In the genomic region with DNA sequence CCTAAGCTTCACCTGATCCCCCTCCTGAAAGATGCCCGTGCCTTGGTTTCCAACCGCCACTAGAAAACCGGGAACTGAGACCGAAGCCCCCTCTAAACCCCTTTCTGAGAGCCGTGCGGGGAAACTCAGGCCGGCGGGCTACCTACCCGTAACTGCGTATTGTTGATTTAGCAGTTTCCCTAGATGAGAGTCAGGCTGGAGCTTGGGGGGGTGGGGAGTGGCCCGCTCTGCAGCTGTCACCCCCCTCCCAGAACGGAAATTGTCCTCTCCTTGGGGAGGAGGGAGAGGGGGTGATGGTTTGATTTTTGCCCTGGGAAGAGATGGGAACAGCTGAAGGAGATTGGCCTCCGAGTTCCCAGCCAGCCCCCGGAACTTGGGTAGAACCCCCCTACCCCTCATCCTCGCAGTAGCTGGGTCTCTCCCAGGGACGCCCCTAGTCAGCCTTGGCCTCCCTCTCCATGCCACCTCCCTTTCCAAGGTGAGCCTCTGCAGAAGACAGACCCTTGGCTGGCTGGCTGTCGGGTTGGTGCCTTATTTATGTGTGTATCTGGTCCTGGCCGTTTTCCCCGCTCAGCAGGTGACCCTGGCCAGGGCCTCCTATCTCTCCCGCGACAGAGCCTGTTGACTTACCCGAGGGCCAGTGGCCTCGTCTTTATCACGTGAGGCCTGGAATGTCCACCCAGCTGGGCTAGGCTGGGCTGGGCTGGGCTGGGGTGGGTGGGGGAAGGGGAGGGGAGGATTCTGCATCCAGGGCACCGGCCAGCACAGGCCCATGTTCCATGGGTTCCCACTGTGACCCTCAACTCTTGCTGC, we compare ENCODE assay signal across 9 cellular contexts. TPM values are rescaled to one million over a fixed set of nuclear protein-coding genes. Genes with fewer than 3 reads are reported as not detected.
DNase-seq lines count a peak whose midpoint lies in the region; ATAC-seq, FAIRE-seq and TF ChIP-seq lines count a peak whose summit lies in the region.
"Had no signal": no experiment of that assay in that cellular context is flagged by ENCODE, and none has a peak within 500 bp of the region (broad histone marks: within the 10 kb centered on the region; RNA-seq: fewer than 3 reads in every experiment).

No MANE protein-coding gene starts in this region.

- in situ Hi-C loops in GM12878 (cut with MboI) = no loop called here

- peaks cover 81% of the 10 kb centered on the region for H3K79me2 ChIP-seq in GM12878 (ENCODE audit: control insufficient read depth, insufficient read depth, low read length)

- intact Hi-C loops in GM12878 (cut with micrococcal nuclease; ENCODE audit: unreplicated experiment) = loop anchor here (5.0 kb wide), 2 partner anchors 41 to 96 kb away; no protein-coding TSS in a partner anchor

- peak overlapping the region; percentile 98 for H3K4me3 ChIP-seq in A549
- H3K4me3 ChIP-seq in HUES48 (ENCODE audit: low read depth, low read length) = peak overlapping the region; percentile 76
- peak overlapping the region; percentile 96 for H3K4me3 ChIP-seq in GM12878
- H3K4me3 ChIP-seq in skin epidermis = peak overlapping the region; percentile 68 to 95 (median 84)

- 0 out of 2 replicates have a peak, but pooled peaks cover 4% of the 10 kb centered on the region for H4K20me1 ChIP-seq in GM12878 (ENCODE audit: control insufficient read depth, insufficient read depth)

- TF ChIP-seq CTCF in A549 (IDR thresholded peaks at IDR 0.05) (no peak), GM12878 (IDR thresholded peaks at IDR 0.05 in 2 of 3, conservative IDR thresholded peaks at IDR 0.05 in 1 of 3; ENCODE audit: control insufficient read depth in 2 of 3, extremely low read depth in 1 of 3, insufficient read depth in 1 of 3, low read depth in 3 of 3, low read length in 3 of 3) (no peak)

- WGBS in A549 (ENCODE audit: missing lambda C conversion rate) = 49% methylated on average over 24 of the region's 25 CpGs
- WGBS in GM12878 (ENCODE audit: insufficient coverage, insufficient replicate concordance, low lambda C conversion rate, missing lambda C conversion rate) = 1% methylated on average over 24 of the region's 25 CpGs

- FAIRE-seq in A549 (lab: Jason Lieb, UNC) = no peak
- no peak for FAIRE-seq in GM12878 (lab: Jason Lieb, UNC)

- peak in 1 of 2 experiments; percentile 56 for DNase-seq in A549 (ENCODE audit: low read depth in 1 of 2, low spot score in 1 of 2)
- no peak for DNase-seq in GM12878 (ENCODE audit: low read depth, low spot score)
- peak; percentile 55 for DNase-seq in iPS-NIHi7 (ENCODE audit: extremely low spot score)
- DNase-seq in AML-193 (lab: John Stamatoyannopoulos, UW) = no peak
- DNase-seq in cortex of kidney (lab: John Stamatoyannopoulos, UW) = no peak
- DNase-seq in activated CD4-positive, CD25-positive, alpha-beta regulatory T cell treated with anti-CD3 and anti-CD28 coated beads, Interleukin-2, amount 50 U/mL, for 72 hours = no peak

- SMC1A ChIA-PET in GM12878 (lab: Charles Lee; ENCODE audit: uncharacterized antibody, unreplicated experiment) = interaction anchor here (1.0 to 9.6 kb wide), 9 partner anchors 15 to 119 kb away, joined by 3 to 175 read pairs (median 4); no protein-coding TSS in a partner anchor

- H3K4me2 ChIP-seq in A549 (peak overlapping the region; percentile 99), GM12878 (ENCODE audit: control insufficient read depth, insufficient read depth) (peak overlapping the region; percentile 93)

- no peaks in the 10 kb centered on the region for H3K9me3 ChIP-seq in A549
- H3K9me3 ChIP-seq in HUES48 (ENCODE audit: control insufficient read depth, insufficient read depth, low read length) = no peaks in the 10 kb centered on the region
- no peaks in the 10 kb centered on the region for H3K9me3 ChIP-seq in GM12878 (replicated peaks; ENCODE audit: control insufficient read depth, insufficient read depth, low read length)

- POLR2A ChIA-PET in A549 (lab: Yijun Ruan, JAX) = interaction anchor here (1.6 to 2.3 kb wide), 2 partner anchors 10 to 16 kb away, joined by 5 to 13 read pairs; no protein-coding TSS in a partner anchor
- POLR2A ChIA-PET in GM12878 (lab: Charles Lee) = interaction anchor here (0.5 to 6.8 kb wide), 12 partner anchors 9 to 1085 kb away, joined by 3 to 127 read pairs (median 8); no protein-coding TSS in a partner anchor

- peaks cover 69% of the 10 kb centered on the region for H3K4me1 ChIP-seq in A549
- peaks cover 59% of the 10 kb centered on the region for H3K4me1 ChIP-seq in HUES48 (ENCODE audit: control insufficient read depth, insufficient read depth, low read length)
- peaks cover 52% of the 10 kb centered on the region for H3K4me1 ChIP-seq in GM12878 (ENCODE audit: control insufficient read depth, insufficient read depth, low read length)

- TF ChIP-seq EP300 in A549 (IDR thresholded peaks at IDR 0.05) = no peak
- TF ChIP-seq EP300 in GM12878 (IDR thresholded peaks at IDR 0.05; ENCODE audit: borderline replicate concordance in 1 of 2, control insufficient read depth in 1 of 2, low read depth in 2 of 2, low read length in 2 of 2) = no peak

- no peaks in the 10 kb centered on the region for H3K36me3 ChIP-seq in HUES48 (ENCODE audit: control insufficient read depth, insufficient read depth, low read length)
- H3K36me3 ChIP-seq in GM12878 (ENCODE audit: control insufficient read depth in 2 of 2, insufficient read depth in 2 of 2, low read length in 1 of 2) = no peaks in the 10 kb centered on the region; a peak in 1 of 4 replicates

- no TSS peak for BruUV-seq in GM12878 (replicated peaks; lab: Mats Ljungman, UMichigan)

- RAD21 ChIA-PET in GM12878 (lab: Charles Lee; ENCODE audit: unreplicated experiment) = interaction anchor here (0.7 to 10.9 kb wide), 12 partner anchors 9 to 1270 kb away, joined by 3 to 265 read pairs (median 6); no protein-coding TSS in a partner anchor

- no peak overlapping the region for H2AFZ ChIP-seq in GM12878 (ENCODE audit: control insufficient read depth, low read depth, low read length)

- H3K27me3 ChIP-seq in HUES48 (ENCODE audit: control insufficient read depth, insufficient read depth, low read length) = peaks cover 18% of the 10 kb centered on the region
- no peaks in the 10 kb centered on the region for H3K27me3 ChIP-seq in GM12878 (replicated peaks in 1 of 2; ENCODE audit: control insufficient read depth in 2 of 2, insufficient read depth in 2 of 2, low read length in 1 of 2)

- H3K9ac ChIP-seq in HUES48 (ENCODE audit: low read depth, low read length) = no peak overlapping the region
- H3K9ac ChIP-seq in GM12878 (ENCODE audit: control insufficient read depth, insufficient read depth, low read length) = peak overlapping the region; percentile 95

- H3K27ac ChIP-seq in A549 (peak overlapping the region; percentile 66 to 98), HUES48 (ENCODE audit: low read depth, low read length) (peak overlapping the region; percentile 93), GM12878 (ENCODE audit: control insufficient read depth, insufficient read depth) (peak overlapping the region; percentile 91), skin epidermis (peak overlapping the region in 20 of 21 experiments; percentile 62 to 94 (median 84))
- H3K27ac ChIP-seq: epithelial cell of prostate had no signal

- no peak for TF ChIP-seq POLR2A in A549 (IDR thresholded peaks at IDR 0.05; ENCODE audit: low read length)
- TF ChIP-seq POLR2A in GM12878 (IDR thresholded peaks at IDR 0.05; ENCODE audit: low read depth, low read length) = peak; percentile 20; the same call in 1 of the 2 replicates

- ATAC-seq in A549 = peak; percentile 2 to 5; a peak in 4 of 6 replicates
- ATAC-seq in GM12878 = no peak

- CTCF ChIA-PET in A549 (lab: Yijun Ruan, JAX) (interaction anchor here (1.2 to 17.1 kb wide), 6 partner anchors 11 to 115 kb away, joined by 3 to 195 read pairs (median 6); no protein-coding TSS in a partner anchor), GM12878 (lab: Yijun Ruan, JAX) (interaction anchor here (0.6 to 9.3 kb wide), 13 partner anchors 10 to 115 kb away, joined by 3 to 201 read pairs (median 4); no protein-coding TSS in a partner anchor)

- no peak for TF ChIP-seq RAD21 in A549 (conservative IDR thresholded peaks at IDR 0.05 in 1 of 2, IDR thresholded peaks at IDR 0.05 in 1 of 2)
- no peak; the same call in 1 of the 2 replicates for TF ChIP-seq RAD21 in GM12878 (IDR thresholded peaks at IDR 0.05; ENCODE audit: insufficient read depth, low read depth, low read length)

TF ChIP-seq in GM12878, 131 proteins besides CTCF, POLR2A, EP300 and RAD21 (continues in another document):
- TF ChIP-seq MTA2 (IDR thresholded peaks at IDR 0.05; ENCODE audit: low read depth) (no peak), HDAC2 (IDR thresholded peaks at IDR 0.05) (no peak), IKZF1 (conservative IDR thresholded peaks at IDR 0.05) (no peak), KDM1A (IDR thresholded peaks at IDR 0.05; ENCODE audit: borderline replicate concordance) (no peak), TBL1XR1 (IDR thresholded peaks at IDR 0.05; ENCODE audit: low read depth, low read length) (no peak)

RNA-seq across cellular contexts. Expression of gene CXXC5, which starts 2.7 kb away (rescaled TPM):
- polyA plus RNA-seq in A549 (2011; rRNA removed) (16.7 and 18.1 TPM in 2 replicates), A549 (2017; fragmentation: RNase III; extraction: RNeasy Plus Mini Kit Qiagen cat#74134 plus additional on column Dnase treatment) (22.5 to 32.5 TPM (median 26.1 TPM) in 3 replicates), GM12878 (2011; rRNA removed) (55.4 and 57.5 TPM in 2 replicates), GM12878 (2014; fragmentation: Illumina TruSeq; extraction: Trizol) (25.6 and 36.0 TPM in 2 replicates), GM12878 (2014; fragmentation: Nextera tagmentation; extraction: Ambion mirVana) (1 to 10 TPM; 1.8 to 6.0 TPM), GM12878 (2014; rRNA removed) (59.1 and 68.6 TPM in 2 replicates), GM12878 (2016; fragmentation: Nextera tagmentation; extraction: Ambion mirVana) (10 to 100 TPM; 33.8 to 45.4 TPM)
- polyA plus RNA-seq in A549 (2012; cell fraction: cytosol; rRNA removed) = 19.5 and 34.4 TPM in 2 replicates
- 24.3 and 27.2 TPM in 2 replicates for polyA plus RNA-seq in A549 (2012; cell fraction: nucleus; rRNA removed)
- 6.9 and 12.0 TPM in 2 replicates for polyA minus RNA-seq in A549 (2011; rRNA and poly(A)+ RNA removed)
- total RNA-seq in GM12878 (2013; cell fraction: nucleolus; rRNA removed) = 37.6 and 40.4 TPM in 2 replicates
- total RNA-seq in GM12878 (2014; rRNA removed) (71.4 and 90.8 TPM in 2 replicates), GM12878 (2014; rRNA removed; fragmentation: Illumina TruSeq; extraction: Trizol) (24.9 and 26.8 TPM in 2 replicates), GM12878 (2021) (64.2 and 64.4 TPM in 2 replicates)
- polyA plus RNA-seq in GM12878 (2011; ENCODE audit: low read depth) = 17.9 TPM
- polyA plus RNA-seq in GM12878 (2011; cell fraction: cytosol; rRNA removed) = 54.8 and 79.5 TPM in 2 replicates
- polyA plus RNA-seq in GM12878 (2011; cell fraction: nucleus; rRNA removed) = 43.4 and 55.0 TPM in 2 replicates
- polyA plus RNA-seq in GM12878 (2012) = 31.3 and 43.2 TPM in 2 replicates
- polyA minus RNA-seq in GM12878 (2011; rRNA and poly(A)+ RNA removed) = 32.3 and 76.6 TPM in 2 replicates
- polyA minus RNA-seq in GM12878 (2011; cell fraction: cytosol; rRNA and poly(A)+ RNA removed) = 19.3 and 41.6 TPM in 2 replicates
- polyA minus RNA-seq in GM12878 (2011; cell fraction: nucleus; rRNA and poly(A)+ RNA removed) = 25.8 and 43.7 TPM in 2 replicates

Comparison
In these comparisons a context has a peak if more than half of its experiments do, and no peak if none do; other contexts are left out.
1. Of the 24 proteins assayed by ChIP-seq in both GM12878 and A549: peak only in GM12878: POLR2A; only in A549: USF2; in both: none; in neither: 21; mixed calls (peak in some experiments, not most) for 1.